In the genomic region with DNA sequence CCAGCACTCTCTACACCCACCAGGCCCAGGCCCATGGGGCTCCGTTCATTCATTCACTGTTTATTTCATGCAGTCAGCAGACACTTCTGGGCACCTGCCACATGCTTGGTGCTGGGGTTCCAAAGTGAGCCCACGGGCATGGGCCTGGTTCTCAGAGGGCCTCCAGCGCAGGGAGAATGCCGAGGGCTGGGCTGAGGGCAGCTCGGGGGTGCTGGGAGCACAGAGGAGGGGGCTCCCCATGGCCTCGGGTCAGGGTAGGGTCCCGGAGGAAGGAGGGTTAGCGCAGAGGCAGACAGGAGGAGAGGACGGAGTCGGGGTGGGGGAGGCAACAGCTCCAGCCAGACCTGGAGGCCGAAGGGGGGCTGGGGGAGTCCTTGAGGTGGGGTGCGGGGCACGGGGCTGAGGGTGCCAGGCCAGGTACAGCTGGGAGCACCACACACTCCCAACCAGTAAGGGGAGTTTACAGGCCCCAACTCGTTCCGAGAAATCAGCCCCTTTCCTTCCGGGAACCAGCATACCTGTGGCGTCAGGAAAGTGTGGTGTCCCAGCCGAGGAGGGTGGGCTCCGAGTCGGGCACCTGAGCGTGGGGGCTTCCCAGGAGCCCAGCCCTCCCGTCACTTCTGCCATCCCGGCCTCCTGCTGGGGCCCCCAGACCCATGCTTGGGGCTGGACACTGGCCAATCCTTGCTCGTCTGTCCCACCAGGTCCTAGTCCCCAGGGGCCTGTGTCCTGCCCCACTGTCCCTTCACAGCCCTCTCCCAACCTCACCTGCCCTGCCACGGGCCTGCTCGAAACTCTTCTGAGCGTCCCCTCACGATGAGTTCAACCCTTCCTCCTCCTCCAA, we compare ENCODE assay signal across 25 cellular contexts. TPM values are rescaled to one million over a fixed set of nuclear protein-coding genes. Genes with fewer than 3 reads are reported as not detected.
DNase-seq lines count a peak whose midpoint lies in the region; ATAC-seq and TF ChIP-seq lines count a peak whose summit lies in the region.
"Had no signal": no experiment of that assay in that cellular context is flagged by ENCODE, and none has a peak within 500 bp of the region (broad histone marks: within the 10 kb centered on the region; RNA-seq: fewer than 3 reads in every experiment).

No MANE protein-coding gene starts in this region.

- CTCF ChIA-PET in WTC11 (lab: Charles Lee): interaction anchor here (0.7 to 6.7 kb wide), 3 partner anchors 12 to 41 kb away, joined by 6 to 41 read pairs (median 12); no protein-coding TSS in a partner anchor
- CTCF ChIA-PET in T-cell (lab: Charles Lee): no interaction called here

- H3K27me3 ChIP-seq in BLaER1: no peaks in the 10 kb centered on the region
- no peaks in the 10 kb centered on the region for H3K27me3 ChIP-seq in right cardiac atrium (ENCODE audit: control insufficient read depth, insufficient read depth)
- H3K27me3 ChIP-seq in prostate gland (replicated peaks; ENCODE audit: insufficient read depth): no peaks in the 10 kb centered on the region
- H3K27me3 ChIP-seq: cardiac muscle cell, dorsolateral prefrontal cortex, right lobe of liver had no signal

- no peak for TF ChIP-seq CTCF in WTC11 (IDR thresholded peaks at IDR 0.05)
- TF ChIP-seq CTCF in prostate gland (IDR thresholded peaks at IDR 0.05): no peak

- no peak overlapping the region for H3K4me3 Mint-ChIP-seq in WTC11
- H3K4me3 Mint-ChIP-seq in T-cell: no peak overlapping the region
- H3K4me3 Mint-ChIP-seq: T-helper 1 cell treated with Interleukin-12 subunit alpha and Interleukin-12 subunit beta and Interleukin-4 antibody, amounts not matched to agents 30 μg/mL and 1 μg/mL, for 36 hours had no signal

- H3K27me3 Mint-ChIP-seq in WTC11 (ENCODE audit: low read depth) (no peaks in the 10 kb centered on the region), T-cell (peaks cover 0 to 4% of the 10 kb centered on the region in 2 donors)

- H3K4me1 Mint-ChIP-seq in WTC11 (peaks cover 4% of the 10 kb centered on the region), T-cell (peaks cover 0 to 6% (median 3%) of the 10 kb centered on the region in 3 donors)

- H3K9ac ChIP-seq in BLaER1: peak overlapping the region; percentile 38

- 77% methylated on average over 28 of the region's 28 CpGs for WGBS in right cardiac atrium
- 42% methylated on average over 26 of the region's 28 CpGs for WGBS in prostate gland

- H3K36me3 Mint-ChIP-seq in WTC11 (no peaks in the 10 kb centered on the region), T-cell (no peaks in the 10 kb centered on the region)

- H3K9me3 ChIP-seq in BLaER1 (no peaks in the 10 kb centered on the region), right cardiac atrium (ENCODE audit: control insufficient read depth, low read length) (no peaks in the 10 kb centered on the region), prostate gland (no peaks in the 10 kb centered on the region)
- H3K9me3 ChIP-seq: esophagus muscularis mucosa, right lobe of liver, thoracic aorta had no signal

- H3K27ac Mint-ChIP-seq in WTC11: peak overlapping the region; percentile 89
- no peak overlapping the region for H3K27ac Mint-ChIP-seq in T-cell
- H3K27ac Mint-ChIP-seq: T-helper 1 cell treated with Interleukin-12 subunit alpha and Interleukin-12 subunit beta and Interleukin-4 antibody, amounts not matched to agents 30 μg/mL and 1 μg/mL, for 36 hours had no signal

- peaks cover 66% of the 10 kb centered on the region for H3K4me1 ChIP-seq in BLaER1
- peaks cover 5% of the 10 kb centered on the region for H3K4me1 ChIP-seq in right cardiac atrium (ENCODE audit: control insufficient read depth, insufficient read depth, low read length)
- peaks cover 5% of the 10 kb centered on the region for H3K4me1 ChIP-seq in prostate gland (replicated peaks)
- H3K4me1 ChIP-seq: esophagus muscularis mucosa had no signal

- H4K20me1 ChIP-seq in BLaER1: peaks cover 17% of the 10 kb centered on the region; the same call in 1 of the 2 replicates

- POLR2A ChIA-PET in WTC11 (lab: Charles Lee): no interaction called here
- POLR2A ChIA-PET in T-cell (lab: Charles Lee): no interaction called here

- H3K4me2 ChIP-seq in BLaER1: peak overlapping the region; percentile 84

- H3K27ac ChIP-seq in BLaER1: peak overlapping the region; percentile 42
- no peak overlapping the region for H3K27ac ChIP-seq in right cardiac atrium (ENCODE audit: low read length)
- H3K27ac ChIP-seq in prostate gland: peak overlapping the region; percentile 1 to 61
- H3K27ac ChIP-seq: cardiac muscle cell, dorsolateral prefrontal cortex, esophagus muscularis mucosa, right lobe of liver, thoracic aorta had no signal

- H3K36me3 ChIP-seq in BLaER1 (no peaks in the 10 kb centered on the region), prostate gland (no peaks in the 10 kb centered on the region)
- H3K36me3 ChIP-seq: cardiac muscle cell, esophagus muscularis mucosa, right lobe of liver, thoracic aorta had no signal

- no peaks in the 10 kb centered on the region for H3K9me3 Mint-ChIP-seq in WTC11
- H3K9me3 Mint-ChIP-seq in T-cell: no peaks in the 10 kb centered on the region
- H3K9me3 Mint-ChIP-seq: T-helper 1 cell treated with Interleukin-12 subunit alpha and Interleukin-12 subunit beta and Interleukin-4 antibody, amounts not matched to agents 30 μg/mL and 1 μg/mL, for 36 hours had no signal

- 0 out of 2 replicates have a peak overlapping the region, but pooled peaks have one; percentile 13 for H3K4me3 ChIP-seq in BLaER1
- H3K4me3 ChIP-seq in right cardiac atrium (ENCODE audit: low read length): no peak overlapping the region
- H3K4me3 ChIP-seq in prostate gland: no peak overlapping the region
- H3K4me3 ChIP-seq: cardiac muscle cell, dorsolateral prefrontal cortex, esophagus muscularis mucosa, right lobe of liver, thoracic aorta had no signal

- TF ChIP-seq POLR2A in prostate gland (IDR thresholded peaks at IDR 0.05): no peak

- intact Hi-C loops in right cardiac atrium (cut with DNase I): no loop called here
- intact Hi-C loops in prostate gland (cut with DNase I): no loop called here

- DNase-seq in WTC11 (ENCODE audit: low spot score) (peak; percentile 10), right cardiac atrium (peak; percentile 10 to 42 (median 41)), prostate gland (ENCODE audit: low spot score) (peak; percentile 74), T-cell (no peak), OCI-M2 (lab: John Stamatoyannopoulos, UW; ENCODE audit: unreplicated experiment) (no peak)
- DNase-seq: activated naive CD4-positive, alpha-beta T cell; COR-L47; DMS79 treated with DMSO at 0.1 percent for 48 hours; HCEC 1CT; MV-4-11; NCI-H187 treated with DMSO at 0.1 percent for 48 hours; NCI-H2227 treated with DMSO at 0.1 percent for 48 hours; NCI-H748 treated with DMSO at 0.1 percent for 48 hours; stimulated activated naive CD4-positive, alpha-beta T cell had no signal

- no peak for ATAC-seq in WTC11
- no peak for ATAC-seq in right cardiac atrium
- no peak for ATAC-seq in GM21390 (IDR thresholded peaks at IDR 0.05; ENCODE audit: unreplicated experiment)
- no peak for ATAC-seq in T-cell (replicated peaks in 1 of 4)
- ATAC-seq: left lobe of liver, right lobe of liver had no signal

TF ChIP-seq in WTC11, 78 proteins besides CTCF, POLR2A, EP300 and RAD21:
- TF ChIP-seq ZNF138 (CRISPR knock-in tag; conservative IDR thresholded peaks at IDR 0.05) (no peak), SMAD4 (CRISPR knock-in tag; IDR thresholded peaks at IDR 0.05) (no peak), CBFB (CRISPR knock-in tag; IDR thresholded peaks at IDR 0.05; ENCODE audit: low read depth) (no peak), OVOL2 (CRISPR knock-in tag; IDR thresholded peaks at IDR 0.05; ENCODE audit: borderline replicate concordance) (no peak), JUN (CRISPR knock-in tag; IDR thresholded peaks at IDR 0.05) (no peak), SP1 (CRISPR knock-in tag; conservative IDR thresholded peaks at IDR 0.05) (no peak)
- TF ChIP-seq, protein P1, sequence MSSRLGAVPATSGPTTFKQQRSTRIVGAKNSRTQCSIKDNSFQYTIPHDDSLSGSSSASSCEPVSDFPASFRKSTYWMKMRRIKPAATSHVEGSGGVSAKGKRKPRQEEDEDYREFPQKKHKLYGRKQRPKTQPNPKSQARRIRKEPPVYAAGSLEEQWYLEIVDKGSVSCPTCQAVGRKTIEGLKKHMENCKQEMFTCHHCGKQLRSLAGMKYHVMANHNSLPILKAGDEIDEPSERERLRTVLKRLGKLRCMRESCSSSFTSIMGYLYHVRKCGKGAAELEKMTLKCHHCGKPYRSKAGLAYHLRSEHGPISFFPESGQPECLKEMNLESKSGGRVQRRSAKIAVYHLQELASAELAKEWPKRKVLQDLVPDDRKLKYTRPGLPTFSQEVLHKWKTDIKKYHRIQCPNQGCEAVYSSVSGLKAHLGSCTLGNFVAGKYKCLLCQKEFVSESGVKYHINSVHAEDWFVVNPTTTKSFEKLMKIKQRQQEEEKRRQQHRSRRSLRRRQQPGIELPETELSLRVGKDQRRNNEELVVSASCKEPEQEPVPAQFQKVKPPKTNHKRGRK (CRISPR knock-in tag; IDR thresholded peaks at IDR 0.05; ENCODE audit: borderline replicate concordance): no peak
- TF ChIP-seq, protein P2, sequence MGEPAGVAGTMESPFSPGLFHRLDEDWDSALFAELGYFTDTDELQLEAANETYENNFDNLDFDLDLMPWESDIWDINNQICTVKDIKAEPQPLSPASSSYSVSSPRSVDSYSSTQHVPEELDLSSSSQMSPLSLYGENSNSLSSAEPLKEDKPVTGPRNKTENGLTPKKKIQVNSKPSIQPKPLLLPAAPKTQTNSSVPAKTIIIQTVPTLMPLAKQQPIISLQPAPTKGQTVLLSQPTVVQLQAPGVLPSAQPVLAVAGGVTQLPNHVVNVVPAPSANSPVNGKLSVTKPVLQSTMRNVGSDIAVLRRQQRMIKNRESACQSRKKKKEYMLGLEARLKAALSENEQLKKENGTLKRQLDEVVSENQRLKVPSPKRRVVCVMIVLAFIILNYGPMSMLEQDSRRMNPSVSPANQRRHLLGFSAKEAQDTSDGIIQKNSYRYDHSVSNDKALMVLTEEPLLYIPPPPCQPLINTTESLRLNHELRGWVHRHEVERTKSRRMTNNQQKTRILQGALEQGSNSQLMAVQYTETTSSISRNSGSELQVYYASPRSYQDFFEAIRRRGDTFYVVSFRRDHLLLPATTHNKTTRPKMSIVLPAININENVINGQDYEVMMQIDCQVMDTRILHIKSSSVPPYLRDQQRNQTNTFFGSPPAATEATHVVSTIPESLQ (CRISPR knock-in tag; IDR thresholded peaks at IDR 0.05): no peak
- TF ChIP-seq, protein P3, sequence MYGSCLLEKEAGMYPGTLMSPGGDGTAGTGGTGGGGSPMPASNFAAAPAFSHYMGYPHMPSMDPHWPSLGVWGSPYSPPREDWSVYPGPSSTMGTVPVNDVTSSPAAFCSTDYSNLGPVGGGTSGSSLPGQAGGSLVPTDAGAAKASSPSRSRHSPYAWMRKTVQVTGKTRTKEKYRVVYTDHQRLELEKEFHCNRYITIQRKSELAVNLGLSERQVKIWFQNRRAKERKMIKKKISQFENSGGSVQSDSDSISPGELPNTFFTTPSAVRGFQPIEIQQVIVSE (CRISPR knock-in tag; IDR thresholded peaks at IDR 0.05; ENCODE audit: borderline replicate concordance): no peak

RNA-seq across cellular contexts. Expression of a gene that starts 10.8 kb away (rescaled TPM):
- total RNA-seq in WTC11 (2021): 15.5 to 17.2 TPM (median 16.1 TPM) in 3 replicates
- total RNA-seq in right cardiac atrium: 1 to 10 TPM in 3 of 4 donors, under 1 TPM in 1; 0.28 to 2.5 (median 1.8) TPM
- polyA plus RNA-seq in right cardiac atrium: 1.4 TPM
- total RNA-seq in prostate gland: 10 to 100 TPM; 25.2 to 25.4 TPM
- under 1 TPM in 4 of 5 donors, not detected in 1; 0.22 to 0.44 (median 0.29) TPM for total RNA-seq in T-cell
- total RNA-seq: mononuclear cell, OCI-LY7 had no signal

Comparison
In these comparisons a context has a peak if more than half of its experiments do, and no peak if none do; other contexts are left out.
1. DNase-seq: peak in WTC11 (single experiment), right cardiac atrium (3 of 3) and prostate gland (single experiment); none in T-cell (0 of 34) and OCI-M2 (single experiment).